In the genomic region with DNA sequence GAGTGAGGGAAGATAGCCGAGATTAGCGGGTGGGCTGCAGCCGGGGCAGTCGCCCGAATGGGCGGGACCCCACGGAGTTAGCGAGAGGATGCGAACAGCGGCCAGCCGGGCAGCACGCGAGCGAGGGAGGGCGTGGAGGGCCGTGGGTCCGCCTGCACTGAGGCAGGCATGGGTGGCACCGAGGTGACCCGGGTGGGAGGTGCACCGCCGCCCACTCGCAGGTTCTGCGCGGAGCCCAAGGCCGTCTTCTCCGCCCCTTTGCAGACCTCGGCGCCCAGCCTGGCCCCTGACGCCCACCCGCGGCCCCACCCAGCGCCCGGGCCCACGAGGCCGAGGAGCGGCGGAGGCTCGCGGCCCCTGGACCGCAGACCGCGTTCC, we compare ENCODE assay signal across 8 cellular contexts. TPM values are rescaled to one million over a fixed set of nuclear protein-coding genes. Genes with fewer than 3 reads are reported as not detected.
DNase-seq lines count a peak whose midpoint lies in the region; ATAC-seq lines count a peak whose summit lies in the region.
"Not testable (repeated sequence)": the region's sequence is repeated elsewhere in the genome, so short reads cannot be mapped to it uniquely, and the experiment has no call there.

No MANE protein-coding gene starts in this region.

- H3K36me3 Mint-ChIP-seq in activated T-cell treated with anti-CD3 and anti-CD28 coated beads, Interleukin-2, amount 50 U/mL, for 4 hours (ENCODE audit: insufficient read depth); stimulated activated effector memory CD8-positive, alpha-beta T cell treated with anti-CD3 and anti-CD28 coated beads, Interleukin-12 subunit alpha, Interleukin-12 subunit beta, amount 100 ng/mL, for 72 hours: not testable (repeated sequence)

- intact Hi-C loops in left colon (cut with DNase I, micrococcal nuclease), result not testable (repeated sequence)

- H3K9me3 Mint-ChIP-seq in activated T-cell treated with anti-CD3 and anti-CD28 coated beads, Interleukin-2, amount 50 U/mL, for 4 hours; stimulated activated effector memory CD8-positive, alpha-beta T cell treated with anti-CD3 and anti-CD28 coated beads, Interleukin-12 subunit alpha, Interleukin-12 subunit beta, amount 100 ng/mL, for 72 hours: not testable (repeated sequence)

- not testable (repeated sequence) for H3K27me3 Mint-ChIP-seq in activated T-cell treated with anti-CD3 and anti-CD28 coated beads, Interleukin-2, amount 50 U/mL, for 4 hours (ENCODE audit: low read depth)

- H3K27ac Mint-ChIP-seq in stimulated activated effector memory CD8-positive, alpha-beta T cell treated with anti-CD3 and anti-CD28 coated beads, Interleukin-12 subunit alpha, Interleukin-12 subunit beta, amount 100 ng/mL, for 72 hours, result not testable (repeated sequence)

- not testable (repeated sequence) for DNase-seq in activated T-cell treated with anti-CD3 and anti-CD28 coated beads, Interleukin-2, amount 50 U/mL, for 4 hours; left colon; stimulated activated effector memory CD8-positive, alpha-beta T cell treated with anti-CD3 and anti-CD28 coated beads, Interleukin-12 subunit alpha, Interleukin-12 subunit beta, amount 100 ng/mL, for 72 hours (ENCODE audit: low spot score in 2 of 2)

- H3K4me1 Mint-ChIP-seq in activated T-cell treated with anti-CD3 and anti-CD28 coated beads, Interleukin-2, amount 50 U/mL, for 4 hours (ENCODE audit: low read depth); stimulated activated effector memory CD8-positive, alpha-beta T cell treated with anti-CD3 and anti-CD28 coated beads, Interleukin-12 subunit alpha, Interleukin-12 subunit beta, amount 100 ng/mL, for 72 hours: not testable (repeated sequence)

- not testable (repeated sequence) for H3K4me3 Mint-ChIP-seq in activated T-cell treated with anti-CD3 and anti-CD28 coated beads, Interleukin-2, amount 50 U/mL, for 4 hours; stimulated activated effector memory CD8-positive, alpha-beta T cell treated with anti-CD3 and anti-CD28 coated beads, Interleukin-12 subunit alpha, Interleukin-12 subunit beta, amount 100 ng/mL, for 72 hours

- ATAC-seq in GM18498 (IDR thresholded peaks at IDR 0.05; ENCODE audit: unreplicated experiment) (peak; percentile 35), GM19395 (IDR thresholded peaks at IDR 0.05; ENCODE audit: unreplicated experiment) (peak; percentile 34), HG02571 (IDR thresholded peaks at IDR 0.05; ENCODE audit: unreplicated experiment) (peak; percentile 22), HG03045 (IDR thresholded peaks at IDR 0.05; ENCODE audit: unreplicated experiment) (peak; percentile 28), HG03469 (IDR thresholded peaks at IDR 0.05; ENCODE audit: unreplicated experiment) (peak; percentile 13), left colon (peak; percentile 24)
- peak; percentile 27 to 32 for ATAC-seq in activated T-cell treated with anti-CD3 and anti-CD28 coated beads, Interleukin-2, amount 50 U/mL, for 4 hours
- peak; percentile 55 for ATAC-seq in stimulated activated effector memory CD8-positive, alpha-beta T cell treated with anti-CD3 and anti-CD28 coated beads, Interleukin-12 subunit alpha, Interleukin-12 subunit beta, amount 100 ng/mL, for 72 hours

RNA-seq across cellular contexts. Expression of a gene that starts 48.9 kb away (rescaled TPM):
- 10 to 100 TPM; 23.6 to 57.6 (median 24.1) TPM for total RNA-seq in activated T-cell treated with anti-CD3 and anti-CD28 coated beads, Interleukin-2, amount 50 U/mL, for 4 hours
- total RNA-seq in left colon, result 10 to 100 TPM; 12.6 to 19.1 TPM
